ENCODE assay signal across 22 cellular contexts in genomic region chr13:80345771-80346510, GRCh38. TPM values are rescaled to one million over a fixed set of nuclear protein-coding genes. Genes with fewer than 3 reads are reported as not detected.
DNase-seq lines count a peak whose midpoint lies in the region; ATAC-seq, FAIRE-seq and TF ChIP-seq lines count a peak whose summit lies in the region.
"Had no signal": no experiment of that assay in that cellular context is flagged by ENCODE, and none has a peak within 500 bp of the region (broad histone marks: within the 10 kb centered on the region; RNA-seq: fewer than 3 reads in every experiment).

No MANE protein-coding gene starts in this region.

- SMC1A ChIA-PET in GM12878 (lab: Charles Lee; ENCODE audit: uncharacterized antibody, unreplicated experiment): interaction anchor here (0.5 to 12.6 kb wide), 16 partner anchors 9 to 672 kb away, joined by 3 to 360 read pairs (median 5); no protein-coding TSS in a partner anchor

- POLR2A ChIA-PET in HepG2 (lab: Yijun Ruan, JAX) (no interaction called here), GM12878 (lab: Charles Lee) (interaction anchor here (0.7 to 10.1 kb wide), 4 partner anchors 15 to 876 kb away, joined by 3 to 147 read pairs (median 10); no protein-coding TSS in a partner anchor), Caco-2 (lab: Charles Lee) (no interaction called here)

- H3K27me3 ChIP-seq in HepG2 (ENCODE audit: control insufficient read depth in 1 of 2, insufficient read depth in 2 of 2, low read length in 2 of 2): no peaks in the 10 kb centered on the region
- H3K27me3 ChIP-seq in right lobe of liver: no peaks in the 10 kb centered on the region
- no peaks in the 10 kb centered on the region; a peak in 1 of 4 replicates for H3K27me3 ChIP-seq in GM12878 (replicated peaks in 1 of 2; ENCODE audit: control insufficient read depth in 2 of 2, insufficient read depth in 2 of 2, low read length in 1 of 2)
- H3K27me3 ChIP-seq in tibial nerve: no peaks in the 10 kb centered on the region
- no peaks in the 10 kb centered on the region for H3K27me3 ChIP-seq in Caco-2 (replicated peaks; ENCODE audit: control insufficient read depth, insufficient read depth, low read length)
- H3K27me3 ChIP-seq: SJCRH30 had no signal

- H3K4me1 ChIP-seq in HepG2 (ENCODE audit: insufficient read depth, low read length) (peaks cover 29% of the 10 kb centered on the region), right lobe of liver (no peaks in the 10 kb centered on the region), GM12878 (ENCODE audit: control insufficient read depth, insufficient read depth, low read length) (no peaks in the 10 kb centered on the region), tibial nerve (peaks cover 0 to 32% (median 0%) of the 10 kb centered on the region in 4 donors), Caco-2 (peaks cover 19% of the 10 kb centered on the region)

- H3K9me3 ChIP-seq in HepG2 (ENCODE audit: low read length) (no peaks in the 10 kb centered on the region), right lobe of liver (no peaks in the 10 kb centered on the region), GM12878 (replicated peaks; ENCODE audit: control insufficient read depth, insufficient read depth, low read length) (no peaks in the 10 kb centered on the region), tibial nerve (no peaks in the 10 kb centered on the region), Caco-2 (no peaks in the 10 kb centered on the region)
- H3K9me3 ChIP-seq: A549 had no signal

- H3K27me3 Mint-ChIP-seq in stimulated activated memory B cell treated with anti-CD40 and anti-IgM and Interleukin-4, amounts not matched to agents 10 μg/mL and 1 μg/mL and 100 μg/mL, for 72 hours: peaks cover 10% of the 10 kb centered on the region
- peaks cover 48% of the 10 kb centered on the region for H3K27me3 Mint-ChIP-seq in activated T-cell treated with anti-CD3 and anti-CD28 coated beads, Interleukin-2, amount 50 U/mL, for 24 hours
- H3K27me3 Mint-ChIP-seq in Caco-2 (ENCODE audit: insufficient read depth, unreplicated experiment): no peaks in the 10 kb centered on the region

- no peaks in the 10 kb centered on the region for H3K9me3 Mint-ChIP-seq in stimulated activated memory B cell treated with anti-CD40 and anti-IgM and Interleukin-4, amounts not matched to agents 10 μg/mL and 1 μg/mL and 100 μg/mL, for 72 hours
- H3K9me3 Mint-ChIP-seq in activated T-cell treated with anti-CD3 and anti-CD28 coated beads, Interleukin-2, amount 50 U/mL, for 24 hours: no peaks in the 10 kb centered on the region
- no peaks in the 10 kb centered on the region for H3K9me3 Mint-ChIP-seq in Caco-2 (ENCODE audit: unreplicated experiment)
- H3K9me3 Mint-ChIP-seq: H9 had no signal

- RAD21 ChIA-PET in GM12878 (lab: Charles Lee; ENCODE audit: unreplicated experiment): interaction anchor here (0.6 to 11.5 kb wide), 13 partner anchors 10 to 667 kb away, joined by 3 to 347 read pairs (median 8); no protein-coding TSS in a partner anchor

- H3K27ac ChIP-seq in HepG2 (ENCODE audit: extremely low read length, insufficient read depth, low read length): no peak overlapping the region
- H3K27ac ChIP-seq in right lobe of liver: no peak overlapping the region
- H3K27ac ChIP-seq in GM12878 (ENCODE audit: control insufficient read depth, insufficient read depth): no peak overlapping the region
- peak overlapping the region in 1 of 4 donors; percentile 58 for H3K27ac ChIP-seq in tibial nerve
- H3K27ac ChIP-seq: A549, C4-2B, HL-60, RWPE1, SJCRH30 had no signal

- H3K4me2 ChIP-seq in HepG2 (ENCODE audit: low read depth, low read length) (peak overlapping the region; percentile 5; the same call in 1 of the 2 replicates), GM12878 (ENCODE audit: control insufficient read depth, insufficient read depth) (0 out of 2 replicates have a peak overlapping the region, but pooled peaks have one; percentile 17)
- H3K4me2 ChIP-seq: A549 had no signal

- H3K36me3 ChIP-seq in HepG2 (replicated peaks in 1 of 2; ENCODE audit: control insufficient read depth in 1 of 2, insufficient read depth in 2 of 2, low read length in 2 of 2) (no peaks in the 10 kb centered on the region), right lobe of liver (no peaks in the 10 kb centered on the region), GM12878 (ENCODE audit: control insufficient read depth in 2 of 2, insufficient read depth in 2 of 2, low read length in 1 of 2) (no peaks in the 10 kb centered on the region), tibial nerve (no peaks in the 10 kb centered on the region), Caco-2 (ENCODE audit: control insufficient read depth, insufficient read depth, low read length) (no peaks in the 10 kb centered on the region)
- H3K36me3 ChIP-seq: SJCRH30 had no signal

- WGBS in HepG2 (ENCODE audit: low lambda C conversion rate): 31% methylated on average over 8 of the region's 8 CpGs
- WGBS in right lobe of liver (ENCODE audit: insufficient coverage, low coverage, low lambda C conversion rate, missing lambda C conversion rate): 65% methylated on average over 8 of the region's 8 CpGs
- WGBS in GM12878 (ENCODE audit: insufficient coverage, insufficient replicate concordance, low lambda C conversion rate, missing lambda C conversion rate): 49% methylated on average over 7 of the region's 8 CpGs
- 60 to 65% methylated on average over 8 of the region's 8 CpGs for WGBS in tibial nerve, 2 donors

- H2AFZ ChIP-seq in HepG2 (ENCODE audit: low read length) (no peak overlapping the region), GM12878 (ENCODE audit: control insufficient read depth, low read depth, low read length) (no peak overlapping the region)

- H3K9ac ChIP-seq in HepG2 (ENCODE audit: insufficient read depth, low read depth, low read length): no peak overlapping the region
- H3K9ac ChIP-seq in GM12878 (ENCODE audit: control insufficient read depth, insufficient read depth, low read length): no peak overlapping the region

- H3K4me3 Mint-ChIP-seq in stimulated activated memory B cell treated with anti-CD40 and anti-IgM and Interleukin-4, amounts not matched to agents 10 μg/mL and 1 μg/mL and 100 μg/mL, for 72 hours: no peak overlapping the region
- no peak overlapping the region for H3K4me3 Mint-ChIP-seq in activated T-cell treated with anti-CD3 and anti-CD28 coated beads, Interleukin-2, amount 50 U/mL, for 24 hours
- H3K4me3 Mint-ChIP-seq in Caco-2 (ENCODE audit: unreplicated experiment): no peak overlapping the region
- H3K4me3 Mint-ChIP-seq: H9 had no signal

- H3K79me2 ChIP-seq in HepG2 (ENCODE audit: insufficient read depth, low read length) (no peaks in the 10 kb centered on the region), GM12878 (ENCODE audit: control insufficient read depth, insufficient read depth, low read length) (no peaks in the 10 kb centered on the region)

- TF ChIP-seq RAD21 in HepG2 (CRISPR knock-in tag; IDR thresholded peaks at IDR 0.05) (no peak), GM12878 (IDR thresholded peaks at IDR 0.05; ENCODE audit: insufficient read depth, low read depth, low read length) (no peak)

- no TSS peak for BruUV-seq in HepG2 (replicated peaks; lab: Mats Ljungman, UMichigan)
- no TSS peak for BruUV-seq in GM12878 (replicated peaks; lab: Mats Ljungman, UMichigan)
- BruUV-seq in Caco-2 (replicated peaks; lab: Mats Ljungman, UMichigan): no TSS peak

- in situ Hi-C loops in HepG2 (cut with HindIII; ENCODE audit: extremely low pct_ligation_motif_present, low pct_unique_long_range_greater_than_20kb): loop anchor here (25.0 kb wide), 1 partner anchor 934 kb away; the partner anchor contains the start of gene RBM26
- in situ Hi-C loops in GM12878 (cut with MboI): no loop called here

- DNase-seq in HepG2 (ENCODE audit: low spot score): no peak
- DNase-seq in right lobe of liver: no peak
- no peak for DNase-seq in GM12878 (ENCODE audit: low read depth, low spot score)
- DNase-seq in kidney glomerular epithelial cell (lab: John Stamatoyannopoulos, UW): peak; percentile 19
- DNase-seq in tibial nerve (ENCODE audit: low spot score in 2 of 2): peak; percentile 33 to 34
- no peak for DNase-seq in activated T-cell treated with anti-CD3 and anti-CD28 coated beads, Interleukin-2, amount 50 U/mL, for 24 hours
- DNase-seq in Caco-2: no peak
- DNase-seq: H9, NCI-H1417, NCI-H2029, NCI-H2171, NCI-H446 treated with DMSO at 0.1 percent for 48 hours, NCI-H774, PC-3, SJCRH30 had no signal

- intact Hi-C loops in HepG2 (cut with micrococcal nuclease; ENCODE audit: unreplicated experiment): loop anchor here (10.0 kb wide), 1 partner anchor 851 kb away; no protein-coding TSS in a partner anchor
- intact Hi-C loops in right lobe of liver (cut with DNase I): no loop called here
- intact Hi-C loops in GM12878 (cut with micrococcal nuclease; ENCODE audit: unreplicated experiment): loop anchor here (1.0 kb wide), 1 partner anchor 110 kb away; no protein-coding TSS in a partner anchor
- intact Hi-C loops in Caco-2 (cut with micrococcal nuclease; ENCODE audit: unreplicated experiment): loop anchor here (10.0 kb wide), 1 partner anchor 371 kb away; no protein-coding TSS in a partner anchor

- TF ChIP-seq CTCF in HepG2 (CRISPR knock-in tag; IDR thresholded peaks at IDR 0.05) (no peak), right lobe of liver (IDR thresholded peaks at IDR 0.05) (no peak), GM12878 (IDR thresholded peaks at IDR 0.05 in 2 of 3, conservative IDR thresholded peaks at IDR 0.05 in 1 of 3; ENCODE audit: control insufficient read depth in 2 of 3, extremely low read depth in 1 of 3, insufficient read depth in 1 of 3, low read depth in 3 of 3, low read length in 3 of 3) (no peak), tibial nerve (IDR thresholded peaks at IDR 0.05) (no peak), Caco-2 (IDR thresholded peaks at IDR 0.05; ENCODE audit: insufficient read depth in 1 of 2, low read depth in 1 of 2, low read length in 1 of 2, severe bottlenecking in 1 of 2, unreplicated experiment in 1 of 2) (no peak)

- H3K4me1 Mint-ChIP-seq in stimulated activated memory B cell treated with anti-CD40 and anti-IgM and Interleukin-4, amounts not matched to agents 10 μg/mL and 1 μg/mL and 100 μg/mL, for 72 hours: peaks cover 29% of the 10 kb centered on the region
- peaks cover 16% of the 10 kb centered on the region for H3K4me1 Mint-ChIP-seq in activated T-cell treated with anti-CD3 and anti-CD28 coated beads, Interleukin-2, amount 50 U/mL, for 24 hours (ENCODE audit: low read depth)
- peaks cover 6% of the 10 kb centered on the region for H3K4me1 Mint-ChIP-seq in Caco-2 (ENCODE audit: low read depth, unreplicated experiment)

- no peak for FAIRE-seq in HepG2 (lab: Jason Lieb, UNC)
- no peak for FAIRE-seq in GM12878 (lab: Jason Lieb, UNC)
- FAIRE-seq: A549, GM19239, K562 had no signal

- H3K27ac Mint-ChIP-seq in stimulated activated memory B cell treated with anti-CD40 and anti-IgM and Interleukin-4, amounts not matched to agents 10 μg/mL and 1 μg/mL and 100 μg/mL, for 72 hours: no peak overlapping the region
- no peak overlapping the region for H3K27ac Mint-ChIP-seq in activated T-cell treated with anti-CD3 and anti-CD28 coated beads, Interleukin-2, amount 50 U/mL, for 24 hours
- no peak overlapping the region for H3K27ac Mint-ChIP-seq in Caco-2 (ENCODE audit: unreplicated experiment)
- H3K27ac Mint-ChIP-seq: H9 had no signal

- ATAC-seq in HepG2: no peak
- no peak for ATAC-seq in right lobe of liver
- ATAC-seq in GM12878: 0 out of 3 replicates have a peak, but pooled peaks have one; percentile 16
- ATAC-seq in stimulated activated memory B cell treated with anti-CD40 and anti-IgM and Interleukin-4, amounts not matched to agents 10 μg/mL and 1 μg/mL and 100 μg/mL, for 72 hours: no peak
- ATAC-seq: A549, K562, PC-3 had no signal

- no peaks in the 10 kb centered on the region for H4K20me1 ChIP-seq in HepG2 (ENCODE audit: insufficient read depth, low read length)
- no peaks in the 10 kb centered on the region for H4K20me1 ChIP-seq in GM12878 (ENCODE audit: control insufficient read depth, insufficient read depth)

- TF ChIP-seq POLR2A in HepG2 (IDR thresholded peaks at IDR 0.05; ENCODE audit: insufficient read depth in 1 of 2, low read depth in 2 of 2, low read length in 2 of 2): no peak
- no peak for TF ChIP-seq POLR2A in right lobe of liver (IDR thresholded peaks at IDR 0.05)
- no peak for TF ChIP-seq POLR2A in GM12878 (IDR thresholded peaks at IDR 0.05; ENCODE audit: low read depth, low read length)
- no peak for TF ChIP-seq POLR2A in tibial nerve (IDR thresholded peaks at IDR 0.05)

- CTCF ChIA-PET in HepG2 (lab: Yijun Ruan, JAX; ENCODE audit: low intra/inter-chr PET ratio, low total read pairs): no interaction called here
- CTCF ChIA-PET in GM12878 (lab: Yijun Ruan, JAX): interaction anchor here (0.6 to 12.2 kb wide), 8 partner anchors 15 to 671 kb away, joined by 3 to 228 read pairs (median 4); no protein-coding TSS in a partner anchor
- CTCF ChIA-PET in Caco-2 (lab: Charles Lee): interaction anchor here (0.6 kb wide), 1 partner anchor 127 kb away, joined by 3 read pairs; no protein-coding TSS in a partner anchor

- TF ChIP-seq EP300 in HepG2 (IDR thresholded peaks at IDR 0.05; ENCODE audit: low read depth in 2 of 2, low read length in 2 of 2) (no peak), HepG2 (CRISPR knock-in tag; IDR thresholded peaks at IDR 0.05; ENCODE audit: borderline replicate concordance) (no peak), GM12878 (IDR thresholded peaks at IDR 0.05; ENCODE audit: borderline replicate concordance in 1 of 2, control insufficient read depth in 1 of 2, low read depth in 2 of 2, low read length in 2 of 2) (peak in 1 of 2 experiments; percentile 56; a peak in 1 of 4 replicates), tibial nerve (IDR thresholded peaks at IDR 0.05) (peak in 1 of 2 donors; percentile 21)

- H3K36me3 Mint-ChIP-seq in stimulated activated memory B cell treated with anti-CD40 and anti-IgM and Interleukin-4, amounts not matched to agents 10 μg/mL and 1 μg/mL and 100 μg/mL, for 72 hours: no peaks in the 10 kb centered on the region
- H3K36me3 Mint-ChIP-seq in activated T-cell treated with anti-CD3 and anti-CD28 coated beads, Interleukin-2, amount 50 U/mL, for 24 hours (ENCODE audit: low read depth): no peaks in the 10 kb centered on the region
- H3K36me3 Mint-ChIP-seq in Caco-2 (ENCODE audit: insufficient read depth, unreplicated experiment): peaks cover 7% of the 10 kb centered on the region

- H3K4me3 ChIP-seq in HepG2 (replicated peaks in 1 of 3; ENCODE audit: insufficient read depth in 1 of 3, low read depth in 2 of 3, low read length in 3 of 3): no peak overlapping the region
- no peak overlapping the region for H3K4me3 ChIP-seq in right lobe of liver
- H3K4me3 ChIP-seq in GM12878: no peak overlapping the region
- no peak overlapping the region for H3K4me3 ChIP-seq in tibial nerve
- H3K4me3 ChIP-seq in Caco-2 (ENCODE audit: low read depth, low read length): no peak overlapping the region
- H3K4me3 ChIP-seq: A549, K562, SJCRH30 had no signal

RNA-seq across cellular contexts. Expression of gene SPRY2, which starts 5.0 kb away (rescaled TPM):
- 7.4 and 9.8 TPM in 2 replicates for total RNA-seq in HepG2 (2016; rRNA removed; fragmentation: Illumina TruSeq; extraction: Trizol)
- total RNA-seq in HepG2 (2016; cell fraction: cytosol; rRNA removed; fragmentation: Illumina TruSeq; extraction: Trizol; ENCODE audit: low read depth): 4.1 and 5.1 TPM in 2 replicates
- 7.1 and 7.9 TPM in 2 replicates for total RNA-seq in HepG2 (2016; cell fraction: insoluble cytoplasmic fraction; rRNA removed; fragmentation: Illumina TruSeq; extraction: Trizol)
- total RNA-seq in HepG2 (2016; cell fraction: membrane; rRNA removed; fragmentation: Illumina TruSeq; extraction: Trizol): 12.8 and 12.9 TPM in 2 replicates
- total RNA-seq in HepG2 (2016; cell fraction: nucleus; rRNA removed; fragmentation: Illumina TruSeq; extraction: Trizol): 9.3 and 9.6 TPM in 2 replicates
- polyA plus RNA-seq in HepG2 (2011; rRNA removed): 21.4 and 25.1 TPM in 2 replicates
- 23.5 and 27.7 TPM in 2 replicates for polyA plus RNA-seq in HepG2 (2011; cell fraction: cytosol; rRNA removed)
- polyA plus RNA-seq in HepG2 (2011; cell fraction: nucleus; rRNA removed): 13.8 and 14.2 TPM in 2 replicates
- polyA plus RNA-seq in HepG2 (2012): 8.4 and 9.8 TPM in 2 replicates
- 4.9 and 5.4 TPM in 2 replicates for polyA plus RNA-seq in HepG2 (2016; cell fraction: cytosol; fragmentation: Illumina TruSeq; extraction: Trizol; ENCODE audit: low read depth)
- 12.2 and 12.8 TPM in 2 replicates for polyA plus RNA-seq in HepG2 (2016; cell fraction: insoluble cytoplasmic fraction; fragmentation: Illumina TruSeq; extraction: Trizol; ENCODE audit: low read depth)
- polyA plus RNA-seq in HepG2 (2016; cell fraction: membrane; fragmentation: Illumina TruSeq; extraction: Trizol; ENCODE audit: low read depth): 11.6 and 12.5 TPM in 2 replicates
- polyA plus RNA-seq in HepG2 (2016; cell fraction: nucleus; fragmentation: Illumina TruSeq; extraction: Trizol; ENCODE audit: insufficient read depth, low read depth): 16.3 and 17.0 TPM in 2 replicates
- polyA minus RNA-seq in HepG2 (2011; rRNA and poly(A)+ RNA removed; ENCODE audit: low replicate concordance): 7.9 and 33.9 TPM in 2 replicates
- 11.2 and 12.0 TPM in 2 replicates for polyA minus RNA-seq in HepG2 (2011; cell fraction: cytosol; rRNA and poly(A)+ RNA removed)
- 12.7 and 13.4 TPM in 2 replicates for polyA minus RNA-seq in HepG2 (2011; cell fraction: nucleus; rRNA and poly(A)+ RNA removed)
- total RNA-seq in right lobe of liver: 10 to 100 TPM in 3 of 6 experiments, 1 to 10 TPM in 3; 9.4 to 14.7 (median 10.5) TPM
- 36.0 and 37.1 TPM in 2 replicates for total RNA-seq in GM12878 (2013; cell fraction: nucleolus; rRNA removed)
- total RNA-seq in GM12878 (2014; rRNA removed): 10.0 TPM in 2 replicates
- 8.2 and 8.5 TPM in 2 replicates for total RNA-seq in GM12878 (2014; rRNA removed; fragmentation: Illumina TruSeq; extraction: Trizol)
- total RNA-seq in GM12878 (2021): 19.5 and 19.8 TPM in 2 replicates
- 1.4 TPM for polyA plus RNA-seq in GM12878 (2011; ENCODE audit: low read depth)
- 73.3 and 82.1 TPM in 2 replicates for polyA plus RNA-seq in GM12878 (2011; rRNA removed)
- 90.8 and 109 TPM in 2 replicates for polyA plus RNA-seq in GM12878 (2011; cell fraction: cytosol; rRNA removed)
- polyA plus RNA-seq in GM12878 (2011; cell fraction: nucleus; rRNA removed): 115 and 120 TPM in 2 replicates
- 1.5 and 2.1 TPM in 2 replicates for polyA plus RNA-seq in GM12878 (2012)
- 15.1 and 17.0 TPM in 2 replicates for polyA plus RNA-seq in GM12878 (2014; fragmentation: Illumina TruSeq; extraction: Trizol)
- 1 to 10 TPM; 5.3 to 7.1 TPM for polyA plus RNA-seq in GM12878 (2014; fragmentation: Nextera tagmentation; extraction: Ambion mirVana)
- polyA plus RNA-seq in GM12878 (2014; rRNA removed): 14.0 and 14.5 TPM in 2 replicates
- polyA plus RNA-seq in GM12878 (2016; fragmentation: Nextera tagmentation; extraction: Ambion mirVana): 1 to 10 TPM; 1.8 to 2.1 TPM
- 147 and 158 TPM in 2 replicates for polyA minus RNA-seq in GM12878 (2011; rRNA and poly(A)+ RNA removed)
- polyA minus RNA-seq in GM12878 (2011; cell fraction: cytosol; rRNA and poly(A)+ RNA removed): 34.2 and 41.2 TPM in 2 replicates
- 88.0 and 122 TPM in 2 replicates for polyA minus RNA-seq in GM12878 (2011; cell fraction: nucleus; rRNA and poly(A)+ RNA removed)
- total RNA-seq in tibial nerve: 100 to 1,000 TPM in 1 of 4 donors, 10 to 100 TPM in 3; 80.4 to 122 (median 92.5) TPM
- total RNA-seq in Caco-2 (2022): 28.9 and 32.4 TPM in 2 replicates

Comparison
In these comparisons a context has a peak if more than half of its experiments do, and no peak if none do; other contexts are left out.
1. intact Hi-C loops: an anchor here in HepG2 (10.0 kb wide), GM12878 (1.0 kb wide) and Caco-2 (10.0 kb wide); none called in right lobe of liver.
2. DNase-seq: peak in kidney glomerular epithelial cell (single experiment) and tibial nerve (2 of 2); none in HepG2 (single experiment), right lobe of liver (0 of 3), GM12878 (single experiment), activated T-cell treated with anti-CD3 and anti-CD28 coated beads, Interleukin-2, amount 50 U/mL, for 24 hours (single experiment) and Caco-2 (0 of 2).
3. Of the 75 proteins assayed by ChIP-seq in both HepG2 and GM12878: peak only in HepG2: none; only in GM12878: ATF7, NBN and NR2F1; in both: none; in neither: 70; mixed calls (peak in some experiments, not most) for 2.